ENCODE assay signal across 11 cellular contexts in genomic region chrX:114626323-114626722, GRCh38. TPM values are rescaled to one million over a fixed set of nuclear protein-coding genes. Genes with fewer than 3 reads are reported as not detected.
A peak's percentile ranks its signal among the peaks of the same experiment; 100 is the strongest.
DNase-seq lines count a peak whose midpoint lies in the region; ATAC-seq, FAIRE-seq and TF ChIP-seq lines count a peak whose summit lies in the region.
"Had no signal": no experiment of that assay in that cellular context is flagged by ENCODE, and none has a peak within 500 bp of the region (broad histone marks: within the 10 kb centered on the region; RNA-seq: fewer than 3 reads in every experiment).

No MANE protein-coding gene starts in this region.

- DNase-seq in body of pancreas: no peak
- DNase-seq in stimulated activated CD4-positive, alpha-beta T cell treated with anti-CD3 and anti-CD28 coated beads, Interleukin-4, amount 100 ng/mL, for 4 hours: no peak
- DNase-seq in activated T-helper 1 cell treated with anti-CD3 and anti-CD28 coated beads, Interleukin-12 subunit alpha, Interleukin-12 subunit beta, Interleukin-2, Interleukin-4 antibody, amounts not matched to agents 30 ng/mL and 10 ng/mL and 1 ng/mL, durations not matched to agents 14 hours and 24 hours and 36 hours (ENCODE audit: low spot score): no peak
- DNase-seq: effector memory CD4-positive, alpha-beta T cell; substantia nigra had no signal

- no peaks in the 10 kb centered on the region for H3K36me3 Mint-ChIP-seq in nephron (ENCODE audit: low read depth)
- no peaks in the 10 kb centered on the region for H3K36me3 Mint-ChIP-seq in activated T-helper 1 cell treated with anti-CD3 and anti-CD28 coated beads, Interleukin-12 subunit alpha, Interleukin-12 subunit beta, Interleukin-2, Interleukin-4 antibody, amounts not matched to agents 30 ng/mL and 10 ng/mL and 1 ng/mL, durations not matched to agents 14 hours and 24 hours and 36 hours (ENCODE audit: low read depth)

- H3K27ac ChIP-seq in body of pancreas: no peak overlapping the region

- H3K4me3 Mint-ChIP-seq in nephron: no peak overlapping the region
- H3K4me3 Mint-ChIP-seq in activated T-helper 1 cell treated with anti-CD3 and anti-CD28 coated beads, Interleukin-12 subunit alpha, Interleukin-12 subunit beta, Interleukin-2, Interleukin-4 antibody, amounts not matched to agents 30 ng/mL and 10 ng/mL and 1 ng/mL, durations not matched to agents 14 hours and 24 hours and 36 hours: no peak overlapping the region

- H3K9me3 Mint-ChIP-seq in nephron: no peaks in the 10 kb centered on the region
- H3K9me3 Mint-ChIP-seq in activated T-helper 1 cell treated with anti-CD3 and anti-CD28 coated beads, Interleukin-12 subunit alpha, Interleukin-12 subunit beta, Interleukin-2, Interleukin-4 antibody, amounts not matched to agents 30 ng/mL and 10 ng/mL and 1 ng/mL, durations not matched to agents 14 hours and 24 hours and 36 hours: no peaks in the 10 kb centered on the region

- TF ChIP-seq CTCF in body of pancreas (IDR thresholded peaks at IDR 0.05) (peak in 5 of 7 experiments; percentile 8 to 43 (median 28)), nephron (IDR thresholded peaks at IDR 0.05; ENCODE audit: unreplicated experiment in 3 of 3) (peak; percentile 40 to 55 (median 42))

- ATAC-seq in HG03558 (IDR thresholded peaks at IDR 0.05; ENCODE audit: extremely low read depth, unreplicated experiment) (peak; percentile 52), body of pancreas (no peak), GM19452 (IDR thresholded peaks at IDR 0.05; ENCODE audit: unreplicated experiment) (no peak), GM21737 (IDR thresholded peaks at IDR 0.05; ENCODE audit: unreplicated experiment) (no peak)
- ATAC-seq: sciatic nerve had no signal

- TF ChIP-seq POLR2A in body of pancreas (IDR thresholded peaks at IDR 0.05): no peak

- peaks cover 5% of the 10 kb centered on the region for H3K27me3 Mint-ChIP-seq in nephron (ENCODE audit: low read depth)
- no peaks in the 10 kb centered on the region for H3K27me3 Mint-ChIP-seq in activated T-helper 1 cell treated with anti-CD3 and anti-CD28 coated beads, Interleukin-12 subunit alpha, Interleukin-12 subunit beta, Interleukin-2, Interleukin-4 antibody, amounts not matched to agents 30 ng/mL and 10 ng/mL and 1 ng/mL, durations not matched to agents 14 hours and 24 hours and 36 hours (ENCODE audit: insufficient read depth)

- no peaks in the 10 kb centered on the region for H3K4me1 ChIP-seq in body of pancreas

- no peaks in the 10 kb centered on the region for H3K9me3 ChIP-seq in body of pancreas

- FAIRE-seq in G401.6 (lab: Jason Lieb, UNC): peak; percentile 36

- no peak overlapping the region for H3K4me3 ChIP-seq in body of pancreas

- no peaks in the 10 kb centered on the region for H3K36me3 ChIP-seq in body of pancreas (replicated peaks in 1 of 2; ENCODE audit: insufficient read depth in 1 of 2, low read depth in 2 of 2)

- intact Hi-C loops in body of pancreas (cut with DNase I): no loop called here
- intact Hi-C loops in activated T-helper 1 cell treated with anti-CD3 and anti-CD28 coated beads, Interleukin-12 subunit alpha, Interleukin-12 subunit beta, Interleukin-2, Interleukin-4 antibody, amounts not matched to agents 30 ng/mL and 10 ng/mL and 1 ng/mL, durations not matched to agents 14 hours and 24 hours and 36 hours (cut with micrococcal nuclease): no loop called here

- H3K27me3 ChIP-seq in body of pancreas: no peaks in the 10 kb centered on the region

- no peak overlapping the region for H3K27ac Mint-ChIP-seq in nephron
- H3K27ac Mint-ChIP-seq in activated T-helper 1 cell treated with anti-CD3 and anti-CD28 coated beads, Interleukin-12 subunit alpha, Interleukin-12 subunit beta, Interleukin-2, Interleukin-4 antibody, amounts not matched to agents 30 ng/mL and 10 ng/mL and 1 ng/mL, durations not matched to agents 14 hours and 24 hours and 36 hours: no peak overlapping the region

- H3K4me1 Mint-ChIP-seq in nephron: no peaks in the 10 kb centered on the region
- H3K4me1 Mint-ChIP-seq in activated T-helper 1 cell treated with anti-CD3 and anti-CD28 coated beads, Interleukin-12 subunit alpha, Interleukin-12 subunit beta, Interleukin-2, Interleukin-4 antibody, amounts not matched to agents 30 ng/mL and 10 ng/mL and 1 ng/mL, durations not matched to agents 14 hours and 24 hours and 36 hours (ENCODE audit: low read depth): no peaks in the 10 kb centered on the region

RNA-seq across cellular contexts. Expression of gene HTR2C, which starts 42.4 kb away (rescaled TPM):
- not detected for total RNA-seq in body of pancreas
- total RNA-seq in activated T-helper 1 cell treated with anti-CD3 and anti-CD28 coated beads, Interleukin-12 subunit alpha, Interleukin-12 subunit beta, Interleukin-2, Interleukin-4 antibody, amounts not matched to agents 30 ng/mL and 10 ng/mL and 1 ng/mL, durations not matched to agents 14 hours and 24 hours and 36 hours: not detected in 2 replicates
